ENCODE assay signal across 8 cellular contexts in the genomic region with DNA sequence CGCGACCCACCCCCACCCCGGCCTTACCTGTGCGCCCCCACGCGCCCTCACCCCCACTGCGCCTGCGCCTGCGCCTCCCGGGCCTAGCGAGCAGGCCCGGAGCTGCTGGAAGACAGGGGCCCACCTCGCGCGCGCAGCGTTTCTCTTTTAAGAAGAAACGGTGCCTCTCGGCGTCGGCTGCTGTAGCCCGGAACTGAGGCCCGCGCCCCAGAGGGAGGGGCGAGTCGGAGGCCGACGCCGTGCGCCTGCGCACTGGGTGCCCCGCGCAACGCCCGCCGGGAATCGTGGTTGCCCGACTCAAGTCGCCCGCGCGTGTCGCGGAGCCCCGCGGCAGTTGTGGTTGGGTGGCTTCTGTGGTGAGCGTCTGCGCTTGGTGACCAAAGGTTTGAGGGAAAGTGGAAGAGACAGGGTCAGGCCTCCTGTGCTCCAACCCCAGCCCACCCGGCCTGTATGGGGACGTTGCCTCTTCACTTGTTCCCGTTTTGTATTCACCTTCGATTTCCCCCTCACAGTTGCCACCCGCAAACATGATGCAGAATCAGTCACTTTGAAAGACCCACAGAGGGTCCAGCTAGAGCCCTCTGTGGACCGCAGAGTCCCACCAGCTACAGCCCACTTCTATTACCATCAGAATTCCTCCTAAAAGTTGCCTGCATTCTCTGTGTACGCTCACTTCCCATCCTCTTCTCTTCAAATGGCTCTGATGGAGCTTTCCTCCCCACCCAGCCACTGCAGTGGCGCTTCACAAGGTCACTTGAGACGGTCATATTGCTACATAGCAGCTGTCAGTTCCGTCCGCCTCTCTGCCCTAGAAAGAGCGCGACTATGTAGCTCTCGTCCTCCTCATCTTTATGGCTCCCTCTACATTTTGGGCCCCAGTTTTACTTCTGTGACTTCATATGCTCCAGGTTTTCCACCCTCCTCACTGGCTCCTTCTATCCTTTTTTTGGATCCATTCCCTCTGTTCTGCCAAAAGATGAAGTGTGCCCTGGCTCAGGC. TPM values are rescaled to one million over a fixed set of nuclear protein-coding genes. Genes with fewer than 3 reads are reported as not detected.
DNase-seq lines count a peak whose midpoint lies in the region; ATAC-seq and TF ChIP-seq lines count a peak whose summit lies in the region.

A gene with protein sequence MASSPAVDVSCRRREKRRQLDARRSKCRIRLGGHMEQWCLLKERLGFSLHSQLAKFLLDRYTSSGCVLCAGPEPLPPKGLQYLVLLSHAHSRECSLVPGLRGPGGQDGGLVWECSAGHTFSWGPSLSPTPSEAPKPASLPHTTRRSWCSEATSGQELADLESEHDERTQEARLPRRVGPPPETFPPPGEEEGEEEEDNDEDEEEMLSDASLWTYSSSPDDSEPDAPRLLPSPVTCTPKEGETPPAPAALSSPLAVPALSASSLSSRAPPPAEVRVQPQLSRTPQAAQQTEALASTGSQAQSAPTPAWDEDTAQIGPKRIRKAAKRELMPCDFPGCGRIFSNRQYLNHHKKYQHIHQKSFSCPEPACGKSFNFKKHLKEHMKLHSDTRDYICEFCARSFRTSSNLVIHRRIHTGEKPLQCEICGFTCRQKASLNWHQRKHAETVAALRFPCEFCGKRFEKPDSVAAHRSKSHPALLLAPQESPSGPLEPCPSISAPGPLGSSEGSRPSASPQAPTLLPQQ (minus strand): TSS at position 195 of the 999 bp plus-strand sequence. CDS start 776 bp downstream, outside the sequence.

- H3K36me3 Mint-ChIP-seq in T-helper 2 cell treated with Interferon-gamma antibody and Interleukin-4, amounts not matched to agents 5 μg/mL and 100 μg/mL, for 36 hours (ENCODE audit: low read depth) = peaks cover 16% of the 10 kb centered on the region

- peak within 1 kb of the TSS; percentile 89 for H3K27ac Mint-ChIP-seq in T-helper 2 cell treated with Interferon-gamma antibody and Interleukin-4, amounts not matched to agents 5 μg/mL and 100 μg/mL, for 36 hours

- H3K27ac ChIP-seq in ascending aorta = peak within 1 kb of the TSS; percentile 83 to 90
- H3K27ac ChIP-seq in right cardiac atrium (ENCODE audit: low read length) = peak within 1 kb of the TSS; percentile 83
- peak within 1 kb of the TSS in 1 of 2 donors; percentile 77 for H3K27ac ChIP-seq in aorta (ENCODE audit: low read depth in 1 of 2, low read length in 2 of 2)

- H3K4me3 ChIP-seq in ascending aorta (peak within 1 kb of the TSS; percentile 69), right cardiac atrium (ENCODE audit: low read length) (peak within 1 kb of the TSS; percentile 59), aorta (ENCODE audit: low read length in 2 of 2) (peak within 1 kb of the TSS; percentile 39 to 59)

- no peaks in the 10 kb centered on the region for H3K9me3 ChIP-seq in ascending aorta
- H3K9me3 ChIP-seq in right cardiac atrium (ENCODE audit: control insufficient read depth, low read length) = no peaks in the 10 kb centered on the region
- H3K9me3 ChIP-seq in aorta (ENCODE audit: control insufficient read depth, low read length) = no peaks in the 10 kb centered on the region

- peak within 1 kb of the TSS; percentile 85 for H3K4me3 Mint-ChIP-seq in T-helper 2 cell treated with Interferon-gamma antibody and Interleukin-4, amounts not matched to agents 5 μg/mL and 100 μg/mL, for 36 hours

- 4% methylated on average over 62 of the region's 62 CpGs for WGBS in right cardiac atrium
- WGBS in aorta, 2 donors = 7% methylated on average over 60 to 62 of the region's 62 CpGs

- H3K36me3 ChIP-seq in ascending aorta (peaks cover 0 to 5% of the 10 kb centered on the region in 2 donors), aorta (ENCODE audit: control insufficient read depth in 1 of 2, insufficient read depth in 2 of 2, low read length in 1 of 2) (no peaks in the 10 kb centered on the region)

- no peaks in the 10 kb centered on the region for H3K27me3 ChIP-seq in ascending aorta
- no peaks in the 10 kb centered on the region for H3K27me3 ChIP-seq in right cardiac atrium (ENCODE audit: control insufficient read depth, insufficient read depth)
- H3K27me3 ChIP-seq in aorta (ENCODE audit: control insufficient read depth in 1 of 2, insufficient read depth in 2 of 2, low read length in 1 of 2) = no peaks in the 10 kb centered on the region

- peak; percentile 48 for ATAC-seq in GM18508 (IDR thresholded peaks at IDR 0.05; ENCODE audit: insufficient read depth, unreplicated experiment)
- ATAC-seq in HG02981 (IDR thresholded peaks at IDR 0.05; ENCODE audit: unreplicated experiment) = peak; percentile 82
- peak; percentile 94 to 95 for ATAC-seq in right cardiac atrium
- peak; percentile 96 for ATAC-seq in aorta (ENCODE audit: low FRiP score)

- peaks cover 36% of the 10 kb centered on the region for H3K4me1 Mint-ChIP-seq in T-helper 2 cell treated with Interferon-gamma antibody and Interleukin-4, amounts not matched to agents 5 μg/mL and 100 μg/mL, for 36 hours (ENCODE audit: low read depth)

- H3K4me1 ChIP-seq in ascending aorta = peaks cover 11 to 25% of the 10 kb centered on the region in 2 donors
- peaks cover 2% of the 10 kb centered on the region for H3K4me1 ChIP-seq in right cardiac atrium (ENCODE audit: control insufficient read depth, insufficient read depth, low read length)
- H3K4me1 ChIP-seq in aorta (ENCODE audit: control insufficient read depth in 1 of 2, insufficient read depth in 2 of 2, low read length in 2 of 2) = peaks cover 0 to 3% of the 10 kb centered on the region in 2 donors

- intact Hi-C loops in ascending aorta (cut with DNase I) (loop anchor here (1.0 to 2.0 kb wide), 4 partner anchors 14 to 47 kb away; a partner anchor contains a TSS), right cardiac atrium (cut with DNase I) (loop anchor here in 1 of 4 donors (2.0 kb wide), 1 partner anchor 20 kb away; a partner anchor contains a TSS), aorta (cut with DNase I) (loop anchor here (1.0 to 2.0 kb wide), 2 partner anchors 20 to 48 kb away; a partner anchor contains a TSS)

- no peaks in the 10 kb centered on the region for H3K9me3 Mint-ChIP-seq in T-helper 2 cell treated with Interferon-gamma antibody and Interleukin-4, amounts not matched to agents 5 μg/mL and 100 μg/mL, for 36 hours

- H3K27me3 Mint-ChIP-seq in T-helper 2 cell treated with Interferon-gamma antibody and Interleukin-4, amounts not matched to agents 5 μg/mL and 100 μg/mL, for 36 hours (ENCODE audit: low read depth) = no peaks in the 10 kb centered on the region

- no peak for TF ChIP-seq CTCF in ascending aorta (IDR thresholded peaks at IDR 0.05)

- DNase-seq in NCI-H1930 (lab: John Stamatoyannopoulos, UW) (peak; percentile 94 to 95), ascending aorta (ENCODE audit: low spot score in 2 of 2) (peak; percentile 86 to 99), right cardiac atrium (peak; percentile 98 to 100 (median 99)), renal cortical epithelial cell (ENCODE audit: low read depth) (peak; percentile 88), aorta (peak; percentile 99)
- DNase-seq in T-helper 2 cell treated with Interferon-gamma antibody and Interleukin-4, amounts not matched to agents 5 μg/mL and 100 μg/mL, for 36 hours (ENCODE audit: low spot score) = peak; percentile 99

RNA-seq across cellular contexts. Expression of the gene that starts here (rescaled TPM):
- 13.8 TPM for total RNA-seq in ascending aorta
- 10 to 100 TPM; 12.8 to 27.2 (median 19.6) TPM for total RNA-seq in right cardiac atrium
- 24.4 TPM for polyA plus RNA-seq in right cardiac atrium
- 9.4 and 19.6 TPM in 2 replicates for total RNA-seq in renal cortical epithelial cell
- total RNA-seq in aorta = 10 to 100 TPM; 20.7 to 41.3 TPM
- polyA plus RNA-seq in aorta = 100 to 1,000 TPM in 1 of 2 donors, 10 to 100 TPM in 1; 10.3 to 176 TPM
